Comparison of ENCODE assay signal across 29 cellular contexts in the genomic region with DNA sequence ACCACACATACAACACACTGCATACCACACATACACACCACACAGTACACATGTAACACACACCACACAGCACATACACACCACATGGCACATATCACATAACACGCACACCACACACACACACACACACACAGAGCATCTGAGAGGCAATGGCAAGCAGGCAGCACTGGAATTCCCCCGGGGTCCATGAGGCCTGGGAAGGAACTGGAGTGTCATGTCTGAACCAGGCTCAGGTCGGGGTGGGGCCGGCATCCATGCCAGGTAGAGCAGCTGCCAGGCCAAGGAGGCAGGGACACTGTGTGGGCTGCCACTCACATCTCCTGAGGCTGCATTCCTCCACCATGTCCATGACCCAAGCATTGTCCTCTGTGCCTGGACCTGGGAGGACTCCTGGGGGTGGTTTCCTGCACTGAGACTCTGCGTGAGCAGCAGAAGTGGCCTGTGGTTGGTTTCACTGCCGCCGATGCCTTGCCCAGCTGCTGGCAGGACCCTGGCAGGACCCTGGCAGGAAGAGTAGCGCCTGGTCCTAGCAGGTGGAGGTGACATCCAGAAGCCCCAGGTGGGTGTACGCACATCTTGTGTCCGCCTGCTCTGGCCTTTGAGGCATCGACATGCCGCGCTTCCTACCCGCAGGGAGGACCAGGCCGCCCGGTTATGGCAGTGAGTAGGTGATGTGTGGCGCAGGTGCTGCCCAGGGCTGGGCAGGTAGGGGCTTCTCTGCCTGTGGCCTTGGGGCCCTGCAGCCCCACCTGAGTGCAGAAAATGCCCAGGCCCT.
"Had no signal": no experiment of that assay in that cellular context is flagged by ENCODE, and none has a peak within 500 bp of the region (broad histone marks: within the 10 kb centered on the region; RNA-seq: fewer than 3 reads in every experiment).

No MANE protein-coding gene starts in this region.

- H3K4me3 ChIP-seq: left ventricle myocardium inferior, lung, mucosa of descending colon, ovary, psoas muscle, smooth muscle cell, stomach, thyroid gland had no signal

- H3K36me3 ChIP-seq: left ventricle myocardium inferior, neutrophil, ovary, stomach, thyroid gland had no signal

- H3K4me2 ChIP-seq: smooth muscle cell had no signal

- DNase-seq: activated CD4-positive, alpha-beta T cell treated with anti-CD3 and anti-CD28 coated beads for 36 hours; activated CD4-positive, CD25-positive, alpha-beta regulatory T cell; activated CD8-positive, alpha-beta memory T cell treated with anti-CD3 and anti-CD28 coated beads, Interleukin-2, amount 10 ng/mL, durations not matched to agents 7 days and 5 days; activated CD8-positive, alpha-beta T cell treated with anti-CD3 and anti-CD28 coated beads, Interleukin-2, amount 10 ng/mL, durations not matched to agents 7 days and 5 days; activated naive CD4-positive, alpha-beta T cell; activated T-cell treated with anti-CD3 and anti-CD28 coated beads, Interleukin-2, amount 50 U/mL, for 72 hours; dermis blood vessel endothelial cell; effector CD4-positive, alpha-beta T cell; islet precursor cell; left ventricle myocardium inferior; mucosa of descending colon; ovary; psoas muscle; stimulated activated CD4-positive, alpha-beta T cell treated with anti-CD3 and anti-CD28 coated beads, Interleukin-1b, Interleukin-23, amount 100 ng/mL, for 48 hours; stimulated activated CD4-positive, alpha-beta T cell treated with anti-CD3 and anti-CD28 coated beads, Interleukin-4, amount 100 ng/mL, for 4 hours; stimulated activated CD8-positive, alpha-beta memory T cell treated with anti-CD3 and anti-CD28 coated beads, Interleukin-4, amount 100 ng/mL, for 48 hours; stimulated activated naive B cell treated with anti-CD40 and anti-IgM and Interleukin-4, amounts not matched to agents 10 μg/mL and 1 μg/mL and 100 μg/mL, for 72 hours; stomach; T-cell; thyroid gland had no signal

- H3K27ac ChIP-seq: epithelial cell of prostate, left ventricle myocardium inferior, neutrophil, ovary, psoas muscle, stomach, thyroid gland had no signal

- FAIRE-seq: bronchial epithelial cell, colon, endometrium, frontal cortex had no signal

- H3K27me3 ChIP-seq: ovary, thyroid gland had no signal

- H3K9me3 ChIP-seq: mucosa of descending colon, neutrophil, ovary, psoas muscle, thyroid gland had no signal

- H3K4me1 ChIP-seq: left ventricle myocardium inferior, psoas muscle, stomach, thyroid gland had no signal

- ATAC-seq: activated CD4-positive, alpha-beta T cell treated with anti-CD3 and anti-CD28 coated beads for 36 hours; activated CD8-positive, alpha-beta memory T cell treated with anti-CD3 and anti-CD28 coated beads, Interleukin-2, amount 10 ng/mL, durations not matched to agents 7 days and 5 days; activated CD8-positive, alpha-beta T cell treated with anti-CD3 and anti-CD28 coated beads, Interleukin-2, amount 10 ng/mL, durations not matched to agents 7 days and 5 days; activated naive CD4-positive, alpha-beta T cell treated with anti-CD3 and anti-CD28 coated beads, Interleukin-2, amount 50 U/mL, for 72 hours; activated T-cell treated with anti-CD3 and anti-CD28 coated beads, Interleukin-2, amount 50 U/mL, for 72 hours; mucosa of descending colon; psoas muscle; stimulated activated naive B cell treated with anti-CD40 and anti-IgM and Interleukin-4, amounts not matched to agents 10 μg/mL and 1 μg/mL and 100 μg/mL, for 72 hours; T-cell had no signal
